23 cellular contexts compared by ENCODE assay signal in genomic region chr20:10236540-10237533, GRCh38. TPM values are rescaled to one million over a fixed set of nuclear protein-coding genes. Genes with fewer than 3 reads are reported as not detected.
"Had no signal": no experiment of that assay in that cellular context is flagged by ENCODE, and none has a peak within 500 bp of the region (broad histone marks: within the 10 kb centered on the region; RNA-seq: fewer than 3 reads in every experiment).

No MANE protein-coding gene starts in this region.

- H3K4me3 Mint-ChIP-seq: activated CD4-positive, alpha-beta T cell treated with anti-CD3 and anti-CD28 coated beads, Interleukin-2, amount 10 ng/mL, durations not matched to agents 7 days and 5 days; activated CD8-positive, alpha-beta memory T cell treated with anti-CD3 and anti-CD28 coated beads, Interleukin-2, amount 10 ng/mL, durations not matched to agents 7 days and 5 days; activated CD8-positive, alpha-beta T cell treated with anti-CD3 and anti-CD28 coated beads for 36 hours; activated naive CD8-positive, alpha-beta T cell; natural killer cell; type B pancreatic cell had no signal

- H3K4me1 ChIP-seq: left lung, spleen, testis, vagina had no signal

- H3K36me3 ChIP-seq: left lung, spleen, vagina had no signal

- H3K4me1 Mint-ChIP-seq: activated CD4-positive, alpha-beta T cell treated with anti-CD3 and anti-CD28 coated beads, Interleukin-2, amount 10 ng/mL, durations not matched to agents 7 days and 5 days; activated CD8-positive, alpha-beta memory T cell treated with anti-CD3 and anti-CD28 coated beads, Interleukin-2, amount 10 ng/mL, durations not matched to agents 7 days and 5 days; natural killer cell had no signal

- H3K4me3 ChIP-seq: left lung, lung, spleen, testis, vagina had no signal

- DNase-seq: activated CD4-positive, alpha-beta T cell treated with anti-CD3 and anti-CD28 coated beads, Interleukin-2, amount 10 ng/mL, durations not matched to agents 7 days and 5 days; activated CD8-positive, alpha-beta memory T cell treated with anti-CD3 and anti-CD28 coated beads, Interleukin-2, amount 10 ng/mL, durations not matched to agents 7 days and 5 days; activated CD8-positive, alpha-beta T cell treated with anti-CD3 and anti-CD28 coated beads for 36 hours; activated naive CD4-positive, alpha-beta T cell; amygdala; cortex of kidney; foreskin fibroblast; kidney glomerular epithelial cell; left lung; natural killer cell; retina; spleen; stimulated activated CD4-positive, alpha-beta T cell treated with anti-CD3 and anti-CD28 coated beads, Interleukin-4, amount 100 ng/mL, for 1 hour; stimulated activated naive CD4-positive, alpha-beta T cell; T-helper 2 cell; testis had no signal

- H3K9me3 Mint-ChIP-seq: activated CD4-positive, alpha-beta T cell treated with anti-CD3 and anti-CD28 coated beads, Interleukin-2, amount 10 ng/mL, durations not matched to agents 7 days and 5 days; activated CD8-positive, alpha-beta T cell treated with anti-CD3 and anti-CD28 coated beads for 36 hours; activated T-helper 2 cell treated with anti-CD3 and anti-CD28 coated beads, Interferon-gamma antibody, Interleukin-2, Interleukin-4, amounts not matched to agents 10 μg/mL and 5 μg/mL and 100 μg/mL, durations not matched to agents 14 hours and 24 hours and 36 hours; natural killer cell; type B pancreatic cell had no signal

- H3K27me3 Mint-ChIP-seq: activated CD4-positive, alpha-beta T cell treated with anti-CD3 and anti-CD28 coated beads, Interleukin-2, amount 10 ng/mL, durations not matched to agents 7 days and 5 days had no signal

- H3K27ac ChIP-seq: epithelial cell of prostate, left lung, spleen, testis, vagina had no signal

- H3K36me3 Mint-ChIP-seq: activated CD8-positive, alpha-beta memory T cell treated with anti-CD3 and anti-CD28 coated beads, Interleukin-2, amount 10 ng/mL, durations not matched to agents 7 days and 5 days; activated naive CD8-positive, alpha-beta T cell; natural killer cell; type B pancreatic cell had no signal

- H3K9me3 ChIP-seq: left lung, spleen, testis, vagina had no signal

- H3K27me3 ChIP-seq: left lung, spleen, testis, vagina had no signal

- ATAC-seq: activated CD4-positive, CD25-positive, alpha-beta regulatory T cell treated with anti-CD3 and anti-CD28 coated beads, Interleukin-2, amount 50 U/mL, for 24 hours; activated CD8-positive, alpha-beta memory T cell treated with anti-CD3 and anti-CD28 coated beads, Interleukin-2, amount 10 ng/mL, durations not matched to agents 7 days and 5 days; activated CD8-positive, alpha-beta T cell treated with anti-CD3 and anti-CD28 coated beads for 36 hours; left lung; natural killer cell had no signal

RNA-seq across cellular contexts. Expression of gene SNAP25, which starts 18.2 kb away (rescaled TPM):
- total RNA-seq: activated CD4-positive, alpha-beta T cell treated with anti-CD3 and anti-CD28 coated beads, Interleukin-2, amount 10 ng/mL, durations not matched to agents 7 days and 5 days; activated CD8-positive, alpha-beta T cell treated with anti-CD3 and anti-CD28 coated beads for 36 hours; natural killer cell had no signal
